In the genomic region with DNA sequence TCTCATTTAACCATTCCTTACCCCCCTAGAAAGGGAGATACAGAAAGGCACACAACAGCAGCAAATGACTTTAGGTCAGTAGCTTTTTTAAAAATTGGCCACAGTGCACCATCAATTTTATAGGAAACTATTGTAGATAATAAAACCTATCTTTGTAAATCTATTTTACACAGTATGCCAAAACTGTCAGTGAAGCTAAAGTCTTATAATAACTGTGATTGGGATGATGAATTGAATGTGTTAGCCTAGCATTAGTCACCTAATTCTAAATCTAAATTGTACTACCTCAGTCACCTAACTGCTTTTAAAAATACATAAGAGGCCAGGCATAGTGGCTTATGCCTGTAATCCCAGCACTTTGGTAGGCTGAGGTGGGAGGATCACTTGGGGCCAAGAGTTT, we compare ENCODE assay signal across 28 cellular contexts. TPM values are rescaled to one million over a fixed set of nuclear protein-coding genes. Genes with fewer than 3 reads are reported as not detected.
DNase-seq lines count a peak whose midpoint lies in the region; ATAC-seq and TF ChIP-seq lines count a peak whose summit lies in the region.
"Had no signal": no experiment of that assay in that cellular context is flagged by ENCODE, and none has a peak within 500 bp of the region (broad histone marks: within the 10 kb centered on the region; RNA-seq: fewer than 3 reads in every experiment).

No MANE protein-coding gene starts in this region.

- peak overlapping the region; percentile 39; the same call in 1 of the 3 replicates for H2BK15ac ChIP-seq in IMR-90 (ENCODE audit: low read depth, low read length)

- dilution Hi-C loops in IMR-90 (cut with HindIII; ENCODE audit: low sequenced_read_pairs, unreplicated experiment): no loop called here

- no peak overlapping the region; the same call in 1 of the 2 replicates for H3K18ac ChIP-seq in IMR-90 (ENCODE audit: low read depth, low read length)

- intact Hi-C loops in IMR-90 (cut with micrococcal nuclease): no loop called here
- intact Hi-C loops in psoas muscle (cut with DNase I): no loop called here
- intact Hi-C loops in testis (cut with DNase I; ENCODE audit: low total_unique reads): no loop called here
- intact Hi-C loops in naive thymus-derived CD4-positive, alpha-beta T cell (cut with micrococcal nuclease): no loop called here

- H3K4me3 ChIP-seq in IMR-90 (ENCODE audit: insufficient read depth, low read depth, low read length) (no peak overlapping the region), fibroblast of mammary gland (ENCODE audit: control insufficient read depth, low read depth, low read length) (no peak overlapping the region), psoas muscle (no peak overlapping the region), testis (no peak overlapping the region)
- no peak overlapping the region for H3K4me3 ChIP-seq in naive thymus-derived CD4-positive, alpha-beta T cell (ENCODE audit: low read length)
- H3K4me3 ChIP-seq: adrenal gland, body of pancreas, GM23338, left ventricle myocardium inferior, sigmoid colon, upper lobe of left lung had no signal

- H3K27me3 Mint-ChIP-seq in naive thymus-derived CD4-positive, alpha-beta T cell: peaks cover 0 to 1% (median 0%) of the 10 kb centered on the region in 5 donors
- H3K27me3 Mint-ChIP-seq: activated CD4-positive, alpha-beta memory T cell treated with anti-CD3 and anti-CD28 coated beads for 36 hours; stimulated activated memory B cell treated with anti-CD40 and anti-IgM and Interleukin-4, amounts not matched to agents 10 μg/mL and 1 μg/mL and 100 μg/mL, for 72 hours had no signal

- peaks cover 2% of the 10 kb centered on the region; the same call in 1 of the 2 replicates for H3K36me3 ChIP-seq in IMR-90 (ENCODE audit: control insufficient read depth, insufficient read depth, low read length)
- no peaks in the 10 kb centered on the region for H3K36me3 ChIP-seq in psoas muscle (ENCODE audit: insufficient read depth in 1 of 2, low read depth in 1 of 2)
- no peaks in the 10 kb centered on the region for H3K36me3 ChIP-seq in testis (ENCODE audit: low read depth, missing control alignments)
- H3K36me3 ChIP-seq in naive thymus-derived CD4-positive, alpha-beta T cell (ENCODE audit: control insufficient read depth in 2 of 3, insufficient read depth in 3 of 3, low read length in 3 of 3): no peaks in the 10 kb centered on the region
- H3K36me3 ChIP-seq: adrenal gland, left ventricle myocardium inferior, sigmoid colon, upper lobe of left lung had no signal

- peaks cover 26% of the 10 kb centered on the region; the same call in 1 of the 2 replicates for H4K20me1 ChIP-seq in IMR-90 (ENCODE audit: insufficient read depth, low read length)

- H3K23ac ChIP-seq in IMR-90 (ENCODE audit: low read depth, low read length): no peak overlapping the region

- no peaks in the 10 kb centered on the region for H3K9me3 Mint-ChIP-seq in naive thymus-derived CD4-positive, alpha-beta T cell
- H3K9me3 Mint-ChIP-seq: activated CD4-positive, alpha-beta memory T cell treated with anti-CD3 and anti-CD28 coated beads for 36 hours; activated naive CD4-positive, alpha-beta T cell treated with anti-CD3 and anti-CD28 coated beads for 36 hours; activated T-helper 1 cell treated with anti-CD3 and anti-CD28 coated beads, Interleukin-12 subunit alpha, Interleukin-12 subunit beta, Interleukin-2, Interleukin-4 antibody, amounts not matched to agents 30 ng/mL and 10 ng/mL and 1 ng/mL, durations not matched to agents 14 hours and 24 hours and 36 hours; GM23338; stimulated activated memory B cell treated with anti-CD40 and anti-IgM and Interleukin-4, amounts not matched to agents 10 μg/mL and 1 μg/mL and 100 μg/mL, for 72 hours had no signal

- H4K5ac ChIP-seq in IMR-90 (ENCODE audit: low read depth, low read length): no peak overlapping the region

- CTCF ChIA-PET in IMR-90 (lab: Yijun Ruan, JAX): no interaction called here
- CTCF ChIA-PET in naive thymus-derived CD4-positive, alpha-beta T cell (lab: Charles Lee): no interaction called here

- no peaks in the 10 kb centered on the region for H3K36me3 Mint-ChIP-seq in naive thymus-derived CD4-positive, alpha-beta T cell
- H3K36me3 Mint-ChIP-seq: activated CD4-positive, alpha-beta memory T cell treated with anti-CD3 and anti-CD28 coated beads for 36 hours; stimulated activated memory B cell treated with anti-CD40 and anti-IgM and Interleukin-4, amounts not matched to agents 10 μg/mL and 1 μg/mL and 100 μg/mL, for 72 hours had no signal

- peaks cover 26 to 67% of the 10 kb centered on the region in 2 experiments for H3K79me1 ChIP-seq in IMR-90 (ENCODE audit: low read depth in 1 of 2, low read length in 2 of 2)

- no peaks in the 10 kb centered on the region for H3K4me1 Mint-ChIP-seq in naive thymus-derived CD4-positive, alpha-beta T cell
- H3K4me1 Mint-ChIP-seq: stimulated activated memory B cell treated with anti-CD40 and anti-IgM and Interleukin-4, amounts not matched to agents 10 μg/mL and 1 μg/mL and 100 μg/mL, for 72 hours had no signal

- H2BK120ac ChIP-seq in IMR-90 (ENCODE audit: low read depth, low read length): peak overlapping the region; percentile 45; the same call in 1 of the 2 replicates

- no peak overlapping the region for H3K27ac Mint-ChIP-seq in naive thymus-derived CD4-positive, alpha-beta T cell
- H3K27ac Mint-ChIP-seq: activated CD4-positive, alpha-beta memory T cell treated with anti-CD3 and anti-CD28 coated beads for 36 hours; activated naive CD4-positive, alpha-beta T cell treated with anti-CD3 and anti-CD28 coated beads for 36 hours; activated T-helper 1 cell treated with anti-CD3 and anti-CD28 coated beads, Interleukin-12 subunit alpha, Interleukin-12 subunit beta, Interleukin-2, Interleukin-4 antibody, amounts not matched to agents 30 ng/mL and 10 ng/mL and 1 ng/mL, durations not matched to agents 14 hours and 24 hours and 36 hours; stimulated activated memory B cell treated with anti-CD40 and anti-IgM and Interleukin-4, amounts not matched to agents 10 μg/mL and 1 μg/mL and 100 μg/mL, for 72 hours had no signal

- H3K4me1 ChIP-seq in IMR-90 (ENCODE audit: control insufficient read depth, insufficient read depth, low read length) (peaks cover 26% of the 10 kb centered on the region), psoas muscle (peaks cover 42% of the 10 kb centered on the region), testis (no peaks in the 10 kb centered on the region)
- H3K4me1 ChIP-seq in naive thymus-derived CD4-positive, alpha-beta T cell (ENCODE audit: control insufficient read depth in 2 of 2, insufficient read depth in 2 of 2, low read length in 2 of 2): no peaks in the 10 kb centered on the region

- in situ Hi-C loops in IMR-90 (cut with MboI; ENCODE audit: low sequenced_read_pairs): no loop called here

- H3K9me3 ChIP-seq in IMR-90 (ENCODE audit: control insufficient read depth, insufficient read depth, low read length): no peaks in the 10 kb centered on the region
- H3K9me3 ChIP-seq in psoas muscle: no peaks in the 10 kb centered on the region
- H3K9me3 ChIP-seq in testis: no peaks in the 10 kb centered on the region
- no peaks in the 10 kb centered on the region for H3K9me3 ChIP-seq in naive thymus-derived CD4-positive, alpha-beta T cell (ENCODE audit: control insufficient read depth in 2 of 3, low read length in 3 of 3)
- H3K9me3 ChIP-seq: adrenal gland, body of pancreas, left ventricle myocardium inferior, sigmoid colon, upper lobe of left lung had no signal

- no peak overlapping the region for H4K91ac ChIP-seq in IMR-90 (ENCODE audit: insufficient read depth, low read depth, low read length)

- peak overlapping the region; percentile 24; the same call in 1 of the 2 replicates for H3K4ac ChIP-seq in IMR-90 (ENCODE audit: low read depth, low read length)

- H3K4me2 ChIP-seq in IMR-90 (ENCODE audit: low read depth, low read length): no peak overlapping the region
- H3K4me2 ChIP-seq: GM23338 had no signal

- POLR2A ChIA-PET in IMR-90 (lab: Charles Lee; ENCODE audit: unreplicated experiment): no interaction called here
- POLR2A ChIA-PET in naive thymus-derived CD4-positive, alpha-beta T cell (lab: Charles Lee): no interaction called here

- peak overlapping the region; percentile 43; the same call in 1 of the 2 replicates for H3K14ac ChIP-seq in IMR-90 (replicated peaks; ENCODE audit: low read depth, low read length)

- no peak for TF ChIP-seq RAD21 in IMR-90 (IDR thresholded peaks at IDR 0.05; ENCODE audit: low read length)

- no peak overlapping the region; the same call in 1 of the 2 replicates for H3K9ac ChIP-seq in IMR-90 (ENCODE audit: low read depth, low read length)

- no TSS peak for BruUV-seq in IMR-90 (replicated peaks; lab: Mats Ljungman, UMichigan)

- H3K27ac ChIP-seq in IMR-90 (ENCODE audit: insufficient read depth, low read length) (no peak overlapping the region), psoas muscle (peak overlapping the region; percentile 73), testis (no peak overlapping the region)
- H3K27ac ChIP-seq in naive thymus-derived CD4-positive, alpha-beta T cell (ENCODE audit: low read depth, low read length): no peak overlapping the region
- H3K27ac ChIP-seq: adrenal gland, body of pancreas, left ventricle myocardium inferior had no signal

- no peak overlapping the region for H2BK20ac ChIP-seq in IMR-90 (ENCODE audit: low read depth, low read length)

- TF ChIP-seq CTCF in IMR-90 (conservative IDR thresholded peaks at IDR 0.05; ENCODE audit: low read depth, low read length) (no peak), fibroblast of mammary gland (conservative IDR thresholded peaks at IDR 0.05; ENCODE audit: control insufficient read depth, insufficient read depth, low read depth, low read length) (no peak), psoas muscle (IDR thresholded peaks at IDR 0.05) (no peak), testis (IDR thresholded peaks at IDR 0.05) (no peak)

- no peak overlapping the region for H3K4me3 Mint-ChIP-seq in naive thymus-derived CD4-positive, alpha-beta T cell
- H3K4me3 Mint-ChIP-seq: activated CD4-positive, alpha-beta memory T cell treated with anti-CD3 and anti-CD28 coated beads for 36 hours; activated naive CD4-positive, alpha-beta T cell treated with anti-CD3 and anti-CD28 coated beads for 36 hours; activated T-helper 1 cell treated with anti-CD3 and anti-CD28 coated beads, Interleukin-12 subunit alpha, Interleukin-12 subunit beta, Interleukin-2, Interleukin-4 antibody, amounts not matched to agents 30 ng/mL and 10 ng/mL and 1 ng/mL, durations not matched to agents 14 hours and 24 hours and 36 hours; GM23338; stimulated activated memory B cell treated with anti-CD40 and anti-IgM and Interleukin-4, amounts not matched to agents 10 μg/mL and 1 μg/mL and 100 μg/mL, for 72 hours had no signal

- H3K9me1 ChIP-seq in IMR-90 (ENCODE audit: insufficient read depth, low read length): peaks cover 28% of the 10 kb centered on the region

- no peak overlapping the region for H3K56ac ChIP-seq in IMR-90 (ENCODE audit: extremely low read depth, insufficient read depth, low read length)

- no peaks in the 10 kb centered on the region for H3K27me3 ChIP-seq in IMR-90 (ENCODE audit: control insufficient read depth, insufficient read depth, low read length)
- no peaks in the 10 kb centered on the region for H3K27me3 ChIP-seq in psoas muscle (ENCODE audit: insufficient read depth in 3 of 3, low read length in 2 of 3)
- no peaks in the 10 kb centered on the region for H3K27me3 ChIP-seq in testis
- no peaks in the 10 kb centered on the region for H3K27me3 ChIP-seq in naive thymus-derived CD4-positive, alpha-beta T cell (ENCODE audit: control insufficient read depth in 2 of 2, insufficient read depth in 2 of 2, low read length in 2 of 2)
- H3K27me3 ChIP-seq: adrenal gland, body of pancreas, sigmoid colon, upper lobe of left lung had no signal

- ATAC-seq in IMR-90 (ENCODE audit: low read depth) (no peak), SK-N-SH treated with all-trans-retinoic acid at 6 μM for 48 hours (no peak), psoas muscle (no peak), GM18858 (IDR thresholded peaks at IDR 0.05; ENCODE audit: unreplicated experiment) (no peak)
- no peak for ATAC-seq in naive thymus-derived CD4-positive, alpha-beta T cell
- ATAC-seq: body of pancreas; GM23338; stimulated activated memory B cell treated with anti-CD40 and anti-IgM and Interleukin-4, amounts not matched to agents 10 μg/mL and 1 μg/mL and 100 μg/mL, for 72 hours had no signal

- H2AFZ ChIP-seq in IMR-90 (replicated peaks; ENCODE audit: low read length, poor library complexity): no peak overlapping the region
- H2AFZ ChIP-seq: GM23338 had no signal

- peak overlapping the region; percentile 6 to 36; a peak in 1 of 4 replicates for H4K8ac ChIP-seq in IMR-90 (ENCODE audit: low read depth in 2 of 2, low read length in 2 of 2)

- peak overlapping the region; percentile 72 for H2BK5ac ChIP-seq in IMR-90 (ENCODE audit: low read depth, low read length, poor library complexity, severe bottlenecking)

- no peak overlapping the region for H2AK9ac ChIP-seq in IMR-90 (replicated peaks; ENCODE audit: low read depth, low read length, poor library complexity)

- 0 out of 2 replicates have a peak overlapping the region, but pooled peaks have one; percentile 28 for H2AK5ac ChIP-seq in IMR-90 (ENCODE audit: low read depth, low read length)

- TF ChIP-seq POLR2A in IMR-90 (IDR thresholded peaks at IDR 0.05; ENCODE audit: low read depth, low read length) (no peak), testis (IDR thresholded peaks at IDR 0.05) (no peak)

- DNase-seq in IMR-90: no peak
- DNase-seq in fibroblast of mammary gland (ENCODE audit: low read depth): peak; percentile 19
- no peak for DNase-seq in psoas muscle
- no peak for DNase-seq in stimulated activated CD4-positive, alpha-beta T cell treated with anti-CD3 and anti-CD28 coated beads, Interleukin-1b, Interleukin-23, amount 100 ng/mL, for 48 hours
- no peak for DNase-seq in testis
- DNase-seq in naive thymus-derived CD4-positive, alpha-beta T cell: no peak
- DNase-seq: activated CD4-positive, alpha-beta memory T cell treated with anti-CD3 and anti-CD28 coated beads for 36 hours; activated CD4-positive, alpha-beta T cell treated with anti-CD3 and anti-CD28 coated beads for 1 hour; activated naive CD4-positive, alpha-beta T cell treated with anti-CD3 and anti-CD28 coated beads for 36 hours; adrenal gland; body of pancreas; C1 segment of cervical spinal cord; COR-L47; head of caudate nucleus; islet precursor cell; left ventricle myocardium inferior; NCI-H1048; NCI-H446; NCI-H774; sigmoid colon; stimulated activated CD4-positive, alpha-beta T cell treated with anti-CD3 and anti-CD28 coated beads, Interleukin-15, amount 100 ng/mL, for 24 hours; T-helper 2 cell; upper lobe of left lung had no signal

RNA-seq across cellular contexts. Expression of a gene that starts 44.2 kb away (rescaled TPM):
- 29.8 and 30.0 TPM in 2 replicates for total RNA-seq in IMR-90 (2012; rRNA removed)
- polyA plus RNA-seq in IMR-90 (2012; rRNA removed): 22.0 and 23.1 TPM in 2 replicates
- 12.1 and 19.9 TPM in 2 replicates for polyA plus RNA-seq in IMR-90 (2012; cell fraction: cytosol; rRNA removed)
- 27.7 and 38.4 TPM in 2 replicates for polyA plus RNA-seq in IMR-90 (2012; cell fraction: nucleus; rRNA removed; ENCODE audit: low replicate concordance)
- total RNA-seq in psoas muscle: 10 to 100 TPM; 19.2 to 35.9 (median 27.0) TPM
- 1 to 10 TPM; 4.8 to 7.4 (median 5.3) TPM for polyA plus RNA-seq in psoas muscle
- 10 to 100 TPM; 26.4 to 38.9 TPM for total RNA-seq in testis
- 15.1 TPM for polyA plus RNA-seq in testis (ENCODE audit: insufficient read depth, low read depth, low replicate concordance)
- 1 to 10 TPM in 1 of 5 experiments, under 1 TPM in 3, not detected in 1; 0.08 to 3.8 (median 0.50) TPM for total RNA-seq in naive thymus-derived CD4-positive, alpha-beta T cell
- polyA plus RNA-seq in naive thymus-derived CD4-positive, alpha-beta T cell: not detected
